Comparison of ENCODE assay signal across 25 cellular contexts in genomic region chr1:65512383-65512782, GRCh38.
DNase-seq lines count a peak whose midpoint lies in the region; ATAC-seq and TF ChIP-seq lines count a peak whose summit lies in the region.
"Had no signal": no experiment of that assay in that cellular context is flagged by ENCODE, and none has a peak within 500 bp of the region (broad histone marks: within the 10 kb centered on the region; RNA-seq: fewer than 3 reads in every experiment).

No MANE protein-coding gene starts in this region.

- DNase-seq in COLO668 (lab: John Stamatoyannopoulos, UW; ENCODE audit: unreplicated experiment) (peak; percentile 38), IMR-90 (no peak), body of pancreas (peak in 3 of 4 donors; percentile 11 to 51 (median 38)), lung microvascular endothelial cell (ENCODE audit: low read depth in 2 of 2) (peak; percentile 55 to 87), HuH-7.5 (ENCODE audit: low spot score) (no peak), ascending aorta (ENCODE audit: low spot score in 2 of 2) (no peak)
- DNase-seq: activated CD4-positive, alpha-beta T cell treated with anti-CD3 and anti-CD28 coated beads for 4 hours; activated T-cell treated with anti-CD3 and anti-CD28 coated beads, Interleukin-2, amount 50 U/mL, for 24 hours; C1 segment of cervical spinal cord; effector memory CD4-positive, alpha-beta T cell; NCI-H1048; NCI-H187; NCI-H526; posterior cingulate gyrus; SK-N-SH; stimulated activated CD4-positive, alpha-beta T cell treated with anti-CD3 and anti-CD28 coated beads, Interleukin-15, amount 100 ng/mL, for 24 hours; T-helper 17 cell had no signal

- POLR2A ChIA-PET in IMR-90 (lab: Charles Lee; ENCODE audit: unreplicated experiment): no interaction called here

- H3K9me3 ChIP-seq in IMR-90 (ENCODE audit: control insufficient read depth, insufficient read depth, low read length): no peaks in the 10 kb centered on the region
- H3K9me3 ChIP-seq in body of pancreas: no peaks in the 10 kb centered on the region
- H3K9me3 ChIP-seq in ascending aorta: no peaks in the 10 kb centered on the region
- H3K9me3 ChIP-seq: SK-N-SH, thoracic aorta had no signal

- H2AK9ac ChIP-seq in IMR-90 (replicated peaks; ENCODE audit: low read depth, low read length, poor library complexity): no peak overlapping the region

- no peak for TF ChIP-seq POLR2A in IMR-90 (IDR thresholded peaks at IDR 0.05; ENCODE audit: low read depth, low read length)
- TF ChIP-seq POLR2A in body of pancreas (IDR thresholded peaks at IDR 0.05): no peak

- H3K9me1 ChIP-seq in IMR-90 (ENCODE audit: insufficient read depth, low read length): peaks cover 4% of the 10 kb centered on the region; the same call in 1 of the 2 replicates

- H3K56ac ChIP-seq in IMR-90 (ENCODE audit: extremely low read depth, insufficient read depth, low read length): no peak overlapping the region

- no peak overlapping the region for H3K23ac ChIP-seq in IMR-90 (ENCODE audit: low read depth, low read length)

- H3K36me3 ChIP-seq in IMR-90 (ENCODE audit: control insufficient read depth, insufficient read depth, low read length) (no peaks in the 10 kb centered on the region), body of pancreas (replicated peaks in 1 of 2; ENCODE audit: insufficient read depth in 1 of 2, low read depth in 2 of 2) (no peaks in the 10 kb centered on the region), ascending aorta (no peaks in the 10 kb centered on the region)
- H3K36me3 ChIP-seq: heart right ventricle, thoracic aorta had no signal

- no peak for TF ChIP-seq RAD21 in IMR-90 (IDR thresholded peaks at IDR 0.05; ENCODE audit: low read length)

- 86% methylated on average over 1 of the region's 4 CpGs; no CpG with 5 or more reads in 1 of the 2 experiments for WGBS in IMR-90 (ENCODE audit: extremely low coverage in 2 of 2, insufficient read length in 1 of 2), 2 experiments
- WGBS in body of pancreas, 2 donors: 45 to 61% methylated on average over 4 of the region's 4 CpGs

- no peak overlapping the region for H4K8ac ChIP-seq in IMR-90 (ENCODE audit: low read depth in 2 of 2, low read length in 2 of 2)

- intact Hi-C loops in IMR-90 (cut with micrococcal nuclease) (no loop called here), body of pancreas (cut with DNase I) (no loop called here), ascending aorta (cut with DNase I) (no loop called here)

- H3K27ac ChIP-seq in IMR-90 (ENCODE audit: insufficient read depth, low read length) (no peak overlapping the region), body of pancreas (no peak overlapping the region), ascending aorta (no peak overlapping the region)
- H3K27ac ChIP-seq: foreskin keratinocyte, heart right ventricle, HL-60, RWPE1, thoracic aorta had no signal

- H4K5ac ChIP-seq in IMR-90 (ENCODE audit: low read depth, low read length): no peak overlapping the region

- no peak overlapping the region for H2BK15ac ChIP-seq in IMR-90 (ENCODE audit: low read depth, low read length)

- CTCF ChIA-PET in IMR-90 (lab: Yijun Ruan, JAX): no interaction called here

- ATAC-seq in IMR-90 (ENCODE audit: low read depth): no peak
- peak; percentile 68 for ATAC-seq in body of pancreas
- no peak for ATAC-seq in GM21526 (IDR thresholded peaks at IDR 0.05; ENCODE audit: low FRiP score, unreplicated experiment)
- no peak for ATAC-seq in GM19351 (IDR thresholded peaks at IDR 0.05; ENCODE audit: unreplicated experiment)
- ATAC-seq: foreskin keratinocyte, GM12878, T-helper 17 cell had no signal

- no peak overlapping the region for H2AK5ac ChIP-seq in IMR-90 (ENCODE audit: low read depth, low read length)

- no peaks in the 10 kb centered on the region for H3K79me1 ChIP-seq in IMR-90 (ENCODE audit: low read depth in 1 of 2, low read length in 2 of 2)

- no peak overlapping the region for H3K14ac ChIP-seq in IMR-90 (replicated peaks; ENCODE audit: low read depth, low read length)

- H2AFZ ChIP-seq in IMR-90 (replicated peaks; ENCODE audit: low read length, poor library complexity): no peak overlapping the region

- H3K4me1 ChIP-seq in IMR-90 (ENCODE audit: control insufficient read depth, insufficient read depth, low read length) (peaks cover 11% of the 10 kb centered on the region), body of pancreas (peaks cover 17% of the 10 kb centered on the region), ascending aorta (peaks cover 0 to 19% of the 10 kb centered on the region in 2 donors)
- H3K4me1 ChIP-seq: foreskin keratinocyte had no signal

- H3K4ac ChIP-seq in IMR-90 (ENCODE audit: low read depth, low read length): no peak overlapping the region

- no peak overlapping the region for H3K18ac ChIP-seq in IMR-90 (ENCODE audit: low read depth, low read length)

- dilution Hi-C loops in IMR-90 (cut with HindIII; ENCODE audit: low sequenced_read_pairs, unreplicated experiment): no loop called here

- H3K27me3 ChIP-seq in IMR-90 (ENCODE audit: control insufficient read depth, insufficient read depth, low read length) (no peaks in the 10 kb centered on the region), body of pancreas (no peaks in the 10 kb centered on the region), ascending aorta (no peaks in the 10 kb centered on the region)
- H3K27me3 ChIP-seq: foreskin keratinocyte, heart right ventricle had no signal

- BruUV-seq in IMR-90 (replicated peaks; lab: Mats Ljungman, UMichigan): no TSS peak

- no peak overlapping the region for H3K9ac ChIP-seq in IMR-90 (ENCODE audit: low read depth, low read length)
- H3K9ac ChIP-seq: SK-N-SH had no signal

- H2BK120ac ChIP-seq in IMR-90 (ENCODE audit: low read depth, low read length): peak overlapping the region; percentile 30; the same call in 1 of the 2 replicates

- H4K20me1 ChIP-seq in IMR-90 (ENCODE audit: insufficient read depth, low read length): no peaks in the 10 kb centered on the region

- H3K4me2 ChIP-seq in IMR-90 (ENCODE audit: low read depth, low read length): no peak overlapping the region

- no peak overlapping the region for H2BK20ac ChIP-seq in IMR-90 (ENCODE audit: low read depth, low read length)

- H2BK5ac ChIP-seq in IMR-90 (ENCODE audit: low read depth, low read length, poor library complexity, severe bottlenecking): peak overlapping the region; percentile 50

- TF ChIP-seq CTCF in IMR-90 (conservative IDR thresholded peaks at IDR 0.05; ENCODE audit: low read depth, low read length) (no peak), body of pancreas (IDR thresholded peaks at IDR 0.05) (no peak), ascending aorta (IDR thresholded peaks at IDR 0.05) (no peak)

- H4K91ac ChIP-seq in IMR-90 (ENCODE audit: insufficient read depth, low read depth, low read length): 0 out of 2 replicates have a peak overlapping the region, but pooled peaks have one; percentile 6

- H3K4me3 ChIP-seq in IMR-90 (ENCODE audit: insufficient read depth, low read depth, low read length) (no peak overlapping the region), body of pancreas (no peak overlapping the region), ascending aorta (no peak overlapping the region)
- H3K4me3 ChIP-seq: GM12878, heart right ventricle, thoracic aorta had no signal

- in situ Hi-C loops in IMR-90 (cut with MboI; ENCODE audit: low sequenced_read_pairs): no loop called here

TF ChIP-seq in IMR-90, 13 proteins besides CTCF, POLR2A, EP300 and RAD21:
- TF ChIP-seq RFX5 (IDR thresholded peaks at IDR 0.05; ENCODE audit: low read depth, low read length) (no peak), RCOR1 (IDR thresholded peaks at IDR 0.05; ENCODE audit: insufficient replicate concordance, low read length) (no peak), CHD1 (IDR thresholded peaks at IDR 0.05; ENCODE audit: low read depth, low read length) (no peak), MAFK (IDR thresholded peaks at IDR 0.05; ENCODE audit: low read depth, low read length) (no peak), USF2 (IDR thresholded peaks at IDR 0.05; ENCODE audit: low read depth, low read length) (no peak), MXI1 (IDR thresholded peaks at IDR 0.05; ENCODE audit: borderline replicate concordance, low read depth, low read length) (no peak), NFE2L2 (IDR thresholded peaks at IDR 0.05; ENCODE audit: low read depth, low read length) (no peak), SMC3 (IDR thresholded peaks at IDR 0.05; ENCODE audit: low read depth, low read length) (no peak), ELK1 (IDR thresholded peaks at IDR 0.05; ENCODE audit: borderline replicate concordance, low read depth, low read length) (no peak)
TF ChIP-seq in IMR-90: peak in this region for 0.

Comparison
In these comparisons a context has a peak if more than half of its experiments do, and no peak if none do; other contexts are left out.
1. DNase-seq: peak in COLO668 (single experiment), body of pancreas (3 of 4) and lung microvascular endothelial cell (2 of 2); none in IMR-90 (single experiment), HuH-7.5 (single experiment) and ascending aorta (0 of 2).